8 cellular contexts compared by ENCODE assay signal in genomic region chr18:711693-712400, GRCh38. TPM values are rescaled to one million over a fixed set of nuclear protein-coding genes. Genes with fewer than 3 reads are reported as not detected.
DNase-seq lines count a peak whose midpoint lies in the region; ATAC-seq, FAIRE-seq and TF ChIP-seq lines count a peak whose summit lies in the region.

No MANE protein-coding gene starts in this region.

- FAIRE-seq in astrocyte (lab: Jason Lieb, UNC): no peak

- H3K9me2 ChIP-seq in Loucy (replicated peaks; ENCODE audit: low read depth, low read length): no peaks in the 10 kb centered on the region

- intact Hi-C loops in sciatic nerve (cut with DNase I): no loop called here

- H3K27me3 Mint-ChIP-seq in T-helper 17 cell: no peaks in the 10 kb centered on the region
- H3K27me3 Mint-ChIP-seq in astrocyte (ENCODE audit: low read depth, unreplicated experiment): no peaks in the 10 kb centered on the region

- H3K4me1 Mint-ChIP-seq in T-helper 17 cell (peaks cover 19% of the 10 kb centered on the region), astrocyte (ENCODE audit: low read depth, unreplicated experiment) (no peaks in the 10 kb centered on the region)

- H3K27ac ChIP-seq in astrocyte (ENCODE audit: low read depth, low read length): peak overlapping the region; percentile 56

- H3K79me2 ChIP-seq in Loucy (ENCODE audit: insufficient read depth, low read length) (peaks cover 11% of the 10 kb centered on the region; the same call in 1 of the 2 replicates), astrocyte (ENCODE audit: insufficient read depth, low read length) (peaks cover 32% of the 10 kb centered on the region)

- DNase-seq in HAP-1 (ENCODE audit: low spot score in 2 of 2) (peak; percentile 65 to 66), T-helper 17 cell (peak in 2 of 3 donors; percentile 24 to 56), astrocyte (ENCODE audit: low read depth) (peak; percentile 78), hypothalamus (lab: John Stamatoyannopoulos, UW) (peak in 47 of 51 donors; percentile 16 to 80 (median 49)), sciatic nerve (ENCODE audit: low spot score) (peak; percentile 88), cerebellum (ENCODE audit: low spot score) (no peak)

- H3K9ac ChIP-seq in Loucy (ENCODE audit: low read depth, low read length, poor library complexity, severe bottlenecking): peak overlapping the region; percentile 81
- H3K9ac ChIP-seq in astrocyte (ENCODE audit: low read length): peak overlapping the region; percentile 87

- ATAC-seq in T-helper 17 cell: peak; percentile 67
- peak; percentile 87 for ATAC-seq in sciatic nerve

- H3K4me2 ChIP-seq in Loucy (ENCODE audit: low read depth, low read length, poor library complexity, severe bottlenecking): peak overlapping the region; percentile 70
- peak overlapping the region; percentile 99 for H3K4me2 ChIP-seq in astrocyte (ENCODE audit: low read length)

- H3F3A ChIP-seq in Loucy (ENCODE audit: low read depth): no peaks in the 10 kb centered on the region; the same call in 1 of the 2 replicates

- in situ Hi-C loops in HAP-1 (cut with MboI; ENCODE audit: low sequenced_read_pairs): no loop called here

- H4K20me1 ChIP-seq in Loucy (ENCODE audit: insufficient read depth, low read length, poor library complexity, severe bottlenecking) (no peaks in the 10 kb centered on the region), astrocyte (ENCODE audit: insufficient read depth, low read length) (peaks cover 23% of the 10 kb centered on the region)

- H2AFZ ChIP-seq in Loucy (ENCODE audit: low read length) (peak overlapping the region; percentile 74), astrocyte (ENCODE audit: low read depth, low read length) (peak overlapping the region; percentile 49)

- no peaks in the 10 kb centered on the region for H3K9me3 Mint-ChIP-seq in astrocyte (ENCODE audit: unreplicated experiment)

- H3K4me3 ChIP-seq in GM08714 (ENCODE audit: low read length) (peak overlapping the region; percentile 89), HAP-1 (peak overlapping the region; percentile 63), Loucy (ENCODE audit: low read length, poor library complexity, severe bottlenecking) (peak overlapping the region; percentile 80), astrocyte (ENCODE audit: insufficient read depth, low read depth, low read length) (peak overlapping the region; percentile 75)

- H3K9me3 ChIP-seq in HAP-1 (no peaks in the 10 kb centered on the region), Loucy (ENCODE audit: insufficient read depth, low read depth, low read length) (0 out of 2 replicates have a peak, but pooled peaks cover 2% of the 10 kb centered on the region), T-helper 17 cell (ENCODE audit: control insufficient read depth, low read length, poor library complexity, severe bottlenecking) (no peaks in the 10 kb centered on the region), astrocyte (ENCODE audit: insufficient read depth, low read depth, low read length) (no peaks in the 10 kb centered on the region)

- H3K4me1 ChIP-seq in HAP-1: peaks cover 10% of the 10 kb centered on the region
- no peaks in the 10 kb centered on the region for H3K4me1 ChIP-seq in Loucy (ENCODE audit: insufficient read depth, low read length, poor library complexity, severe bottlenecking)
- peaks cover 10% of the 10 kb centered on the region for H3K4me1 ChIP-seq in astrocyte (ENCODE audit: insufficient read depth, low read length)

- H3K27me3 ChIP-seq in HAP-1 (ENCODE audit: low read depth) (no peaks in the 10 kb centered on the region), Loucy (ENCODE audit: insufficient read depth, low read length, poor library complexity, severe bottlenecking) (no peaks in the 10 kb centered on the region), astrocyte (ENCODE audit: insufficient read depth, low read length) (no peaks in the 10 kb centered on the region)

- H3K27ac Mint-ChIP-seq in T-helper 17 cell (peak overlapping the region; percentile 99), astrocyte (ENCODE audit: unreplicated experiment) (peak overlapping the region; percentile 1)

- TF ChIP-seq CTCF in Loucy (conservative IDR thresholded peaks at IDR 0.05; ENCODE audit: low read length): peak; percentile 28
- no peak for TF ChIP-seq CTCF in astrocyte (IDR thresholded peaks at IDR 0.05; ENCODE audit: insufficient read depth, low read depth, low read length)

- H3K4me3 Mint-ChIP-seq in T-helper 17 cell (peak overlapping the region; percentile 97), astrocyte (ENCODE audit: unreplicated experiment) (peak overlapping the region; percentile 84)

- H3K36me3 Mint-ChIP-seq in T-helper 17 cell (ENCODE audit: low read depth) (peaks cover 9% of the 10 kb centered on the region), astrocyte (ENCODE audit: low read depth, unreplicated experiment) (peaks cover 8% of the 10 kb centered on the region)

- H3K36me3 ChIP-seq in HAP-1 (replicated peaks) (peaks cover 19% of the 10 kb centered on the region), Loucy (ENCODE audit: insufficient read depth, low read length) (no peaks in the 10 kb centered on the region), astrocyte (ENCODE audit: insufficient read depth, low read length) (peaks cover 5% of the 10 kb centered on the region)

RNA-seq across cellular contexts. Expression of gene ENOSF1, which starts 0.6 kb away (rescaled TPM):
- total RNA-seq in T-helper 17 cell (10 to 100 TPM; 57.4 to 69.3 TPM), astrocyte (14.4 and 15.2 TPM in 2 replicates), sciatic nerve (81.3 TPM), cerebellum (17.5 TPM)

RNA-seq across cellular contexts. Expression of gene TYMS, which starts 54.4 kb away (rescaled TPM):
- total RNA-seq in T-helper 17 cell (1 to 10 TPM in 1 of 2 donors, under 1 TPM in 1; 0.60 to 2.5 TPM), astrocyte (26.6 and 38.7 TPM in 2 replicates), sciatic nerve (1.8 TPM), cerebellum (16.2 TPM)
